In genomic region chr6:31829633-31830492, GRCh38 we compare ENCODE assay signal across 1 cellular context.
TF ChIP-seq lines count a peak whose summit lies in the region.

No MANE protein-coding gene starts in this region.

TF ChIP-seq in K562, 482 proteins besides CTCF, POLR2A, EP300 and RAD21 (continued from another document and continues in another):
- TF ChIP-seq C11orf30 (IDR thresholded peaks at IDR 0.05; ENCODE audit: low read depth) (no peak), ILK (tag; IDR thresholded peaks at IDR 0.05; ENCODE audit: borderline replicate concordance, low read depth) (no peak), HINFP (tag; conservative IDR thresholded peaks at IDR 0.05; ENCODE audit: low read depth) (no peak), ZNF79 (CRISPR knock-in tag; IDR thresholded peaks at IDR 0.05; ENCODE audit: low read depth) (no peak), YBX1 (IDR thresholded peaks at IDR 0.05) (no peak), ZNF133 (CRISPR knock-in tag; IDR thresholded peaks at IDR 0.05) (no peak), EP400 (IDR thresholded peaks at IDR 0.05) (no peak), FOXA1 (IDR thresholded peaks at IDR 0.05; ENCODE audit: borderline replicate concordance) (no peak), HSF4 (CRISPR knock-in tag; IDR thresholded peaks at IDR 0.05; ENCODE audit: borderline replicate concordance) (no peak), POLR3G (IDR thresholded peaks at IDR 0.05; ENCODE audit: extremely low read depth, insufficient read length, insufficient replicate concordance) (no peak), GTF2F1 (IDR thresholded peaks at IDR 0.05; ENCODE audit: low read depth, low read length) (no peak), TGIF2 (CRISPR knock-in tag; IDR thresholded peaks at IDR 0.05) (no peak), ATF1 (CRISPR knock-in tag; IDR thresholded peaks at IDR 0.05) (no peak), ATF1 (tag; IDR thresholded peaks at IDR 0.05) (peak; percentile 53), ZNF512 (tag; IDR thresholded peaks at IDR 0.05) (no peak), PCBP2 (IDR thresholded peaks at IDR 0.05; ENCODE audit: low read depth, low read length, poor library complexity, severe bottlenecking) (no peak), ZNF57 (CRISPR knock-in tag; IDR thresholded peaks at IDR 0.05) (0 out of 2 replicates have a peak, but pooled peaks have one; percentile 46), ZBTB9 (CRISPR knock-in tag; IDR thresholded peaks at IDR 0.05) (peak; percentile 72), EWSR1 (IDR thresholded peaks at IDR 0.05; ENCODE audit: borderline replicate concordance, low read depth, partially characterized antibody) (no peak), ZNF311 (CRISPR knock-in tag; IDR thresholded peaks at IDR 0.05) (no peak), GABPA (tag; conservative IDR thresholded peaks at IDR 0.05; ENCODE audit: low read depth) (no peak), U2AF2 (optimal IDR thresholded peaks at IDR 0.05; ENCODE audit: low read depth, low read length) (no peak), CREBBP (IDR thresholded peaks at IDR 0.05; ENCODE audit: low read depth, low read length) (no peak), RBBP5 (IDR thresholded peaks at IDR 0.05; ENCODE audit: borderline replicate concordance, insufficient read depth, low read length, poor library complexity, severe bottlenecking) (no peak), TOE1 (IDR thresholded peaks at IDR 0.05; ENCODE audit: borderline replicate concordance) (no peak), TOE1 (CRISPR knock-in tag; IDR thresholded peaks at IDR 0.05; ENCODE audit: borderline replicate concordance, low read depth) (no peak), ATF6 (CRISPR knock-in tag; IDR thresholded peaks at IDR 0.05) (no peak), ZFP1 (CRISPR knock-in tag; IDR thresholded peaks at IDR 0.05) (0 out of 2 replicates have a peak, but pooled peaks have one; percentile 57), MAFF (IDR thresholded peaks at IDR 0.05; ENCODE audit: low read length) (no peak), L3MBTL2 (IDR thresholded peaks at IDR 0.05) (peak; percentile 46; the same call in 1 of the 2 replicates), RB1 (IDR thresholded peaks at IDR 0.05; ENCODE audit: low read depth) (no peak), ARID3B (CRISPR knock-in tag; IDR thresholded peaks at IDR 0.05; ENCODE audit: borderline replicate concordance) (no peak), FIP1L1 (IDR thresholded peaks at IDR 0.05; ENCODE audit: low read depth, low read length, poor library complexity, severe bottlenecking) (no peak), NR0B1 (IDR thresholded peaks at IDR 0.05; ENCODE audit: partially characterized antibody) (no peak), THRAP3 (IDR thresholded peaks at IDR 0.05; ENCODE audit: borderline replicate concordance) (no peak), ZBTB33 (CRISPR knock-in tag; IDR thresholded peaks at IDR 0.05) (no peak), ZNF121 (CRISPR knock-in tag; conservative IDR thresholded peaks at IDR 0.05) (no peak), ID3 (CRISPR knock-in tag; IDR thresholded peaks at IDR 0.05) (no peak), ID3 (tag; IDR thresholded peaks at IDR 0.05) (peak; percentile 67; the same call in 1 of the 2 replicates), USF1 (CRISPR knock-in tag; IDR thresholded peaks at IDR 0.05) (no peak), SPI1 (IDR thresholded peaks at IDR 0.05; ENCODE audit: borderline replicate concordance, low read depth, low read length) (no peak), ZNF232 (CRISPR knock-in tag; IDR thresholded peaks at IDR 0.05) (no peak), HNRNPH1 (optimal IDR thresholded peaks at IDR 0.05; ENCODE audit: low read depth, low read length) (no peak), XRCC5 (IDR thresholded peaks at IDR 0.05; ENCODE audit: low read depth, low read length) (no peak), DDX20 (tag; IDR thresholded peaks at IDR 0.05; ENCODE audit: low read depth) (no peak), PRMT5 (CRISPR knock-in tag; IDR thresholded peaks at IDR 0.05) (no peak), ZBTB12 (CRISPR knock-in tag; IDR thresholded peaks at IDR 0.05) (peak; percentile 31; the same call in 1 of the 2 replicates), ZSCAN32 (CRISPR knock-in tag; IDR thresholded peaks at IDR 0.05) (peak; percentile 70), HOXB6 (CRISPR knock-in tag; IDR thresholded peaks at IDR 0.05; ENCODE audit: borderline replicate concordance) (no peak), SIRT6 (IDR thresholded peaks at IDR 0.05; ENCODE audit: low read depth, low read length) (no peak), ZNF644 (tag; IDR thresholded peaks at IDR 0.05; ENCODE audit: low read depth) (no peak), ERF (CRISPR knock-in tag; IDR thresholded peaks at IDR 0.05) (peak; percentile 70; the same call in 1 of the 2 replicates), CREB1 (IDR thresholded peaks at IDR 0.05) (no peak), CREB1 (CRISPR knock-in tag; IDR thresholded peaks at IDR 0.05) (no peak), E2F6 (IDR thresholded peaks at IDR 0.05; ENCODE audit: borderline replicate concordance in 1 of 2, extremely low read depth in 1 of 2, insufficient read depth in 1 of 2, insufficient read length in 1 of 2, low read depth in 1 of 2, low read length in 1 of 2, poor library complexity in 1 of 2, severe bottlenecking in 1 of 2) (no peak), ZNF75A (CRISPR knock-in tag; IDR thresholded peaks at IDR 0.05) (no peak), SNAPC5 (CRISPR knock-in tag; IDR thresholded peaks at IDR 0.05) (no peak), ZKSCAN3 (CRISPR knock-in tag; IDR thresholded peaks at IDR 0.05) (no peak), ZNF695 (CRISPR knock-in tag; IDR thresholded peaks at IDR 0.05) (no peak)
